ENCODE assay signal across 20 cellular contexts in genomic region chrY:24578488-24578887, GRCh38. TPM values are rescaled to one million over a fixed set of nuclear protein-coding genes. Genes with fewer than 3 reads are reported as not detected.
"Had no signal": no experiment of that assay in that cellular context is flagged by ENCODE, and none has a peak within 500 bp of the region (broad histone marks: within the 10 kb centered on the region; RNA-seq: fewer than 3 reads in every experiment).

No MANE protein-coding gene starts in this region.

RNA-seq across cellular contexts. Expression of gene BPY2B, which starts 39.3 kb away (rescaled TPM):
- total RNA-seq: activated naive CD4-positive, alpha-beta T cell treated with anti-CD3 and anti-CD28 coated beads for 36 hours; activated naive CD4-positive, alpha-beta T cell treated with anti-CD3 and anti-CD28 coated beads, Interleukin-2, amount 50 U/mL, for 72 hours; activated naive CD8-positive, alpha-beta T cell treated with anti-CD3 and anti-CD28 coated beads for 36 hours; activated naive CD8-positive, alpha-beta T cell treated with anti-CD3 and anti-CD28 coated beads, Interleukin-2, amount 10 ng/mL, durations not matched to agents 7 days and 5 days; activated T-cell treated with anti-CD3 and anti-CD28 coated beads, Interleukin-2, amount 50 U/mL, for 4 hours; activated T-cell treated with anti-CD3 and anti-CD28 coated beads, Interleukin-2, amount 50 U/mL, for 72 hours; activated T-helper 1 cell treated with anti-CD3 and anti-CD28 coated beads, Interleukin-12 subunit alpha, Interleukin-12 subunit beta, Interleukin-2, Interleukin-4 antibody, amounts not matched to agents 30 ng/mL and 10 ng/mL and 1 ng/mL, durations not matched to agents 14 hours and 24 hours and 36 hours; activated T-helper 17 cell treated with anti-CD3 and anti-CD28 coated beads, Interleukin-2, amount 50 U/mL, for 72 hours; activated T-helper 2 cell treated with anti-CD3 and anti-CD28 coated beads, Interferon-gamma antibody, Interleukin-2, Interleukin-4, amounts not matched to agents 10 μg/mL and 5 μg/mL and 100 μg/mL, durations not matched to agents 14 hours and 24 hours and 36 hours; adrenal gland; aorta; ascending aorta; astrocyte; breast epithelium; bronchial epithelial cell; cardiac muscle cell; cardiac septum; cerebellum; chondrocyte had no signal
- polyA plus RNA-seq: adipose tissue, adrenal gland, aorta, cardiac muscle cell had no signal
